In genomic region chr2:175154670-175155082, GRCh38 we compare ENCODE assay signal across 8 cellular contexts. TPM values are rescaled to one million over a fixed set of nuclear protein-coding genes. Genes with fewer than 3 reads are reported as not detected.
DNase-seq lines count a peak whose midpoint lies in the region; ATAC-seq and TF ChIP-seq lines count a peak whose summit lies in the region.

No MANE protein-coding gene starts in this region.

- no peak overlapping the region for H2AFZ ChIP-seq in ACC112 (ENCODE audit: low read length, unreplicated experiment)

- ATAC-seq in GM18909 (IDR thresholded peaks at IDR 0.05; ENCODE audit: poor library complexity, unreplicated experiment) (peak; percentile 82), HG03280 (IDR thresholded peaks at IDR 0.05; ENCODE audit: unreplicated experiment) (peak; percentile 56), mucosa of descending colon (no peak)

- H3K36me3 ChIP-seq in ACC112 (ENCODE audit: insufficient read depth, low read length) (peaks cover 2% of the 10 kb centered on the region), mucosa of descending colon (ENCODE audit: low read depth) (no peaks in the 10 kb centered on the region)
- H3K36me3 ChIP-seq in CD4-positive, alpha-beta memory T cell (ENCODE audit: insufficient read depth, low read length) = peaks cover 6% of the 10 kb centered on the region

- H3K9me3 Mint-ChIP-seq in CD4-positive, alpha-beta memory T cell = no peaks in the 10 kb centered on the region

- H3K4me1 ChIP-seq in ACC112 (ENCODE audit: control insufficient read depth, insufficient read depth, low read length, unreplicated experiment) = peaks cover 18% of the 10 kb centered on the region
- peaks cover 29% of the 10 kb centered on the region for H3K4me1 ChIP-seq in CD4-positive, alpha-beta memory T cell (ENCODE audit: insufficient read depth, low read length)
- H3K4me1 ChIP-seq in mucosa of descending colon (ENCODE audit: low read depth) = peaks cover 15% of the 10 kb centered on the region

- POLR2A ChIA-PET in CD4-positive, alpha-beta memory T cell (lab: Charles Lee; ENCODE audit: partially characterized antibody) = no interaction called here

- intact Hi-C loops in CD4-positive, alpha-beta memory T cell (cut with micrococcal nuclease) = no loop called here
- intact Hi-C loops in mucosa of descending colon (cut with DNase I, micrococcal nuclease) = no loop called here

- peak overlapping the region; percentile 49 for H3K27ac ChIP-seq in ACC112 (ENCODE audit: low read depth, low read length)
- H3K27ac ChIP-seq in CD4-positive, alpha-beta memory T cell (ENCODE audit: low read depth, low read length) = no peak overlapping the region

- no peaks in the 10 kb centered on the region for H3K9me3 ChIP-seq in CD4-positive, alpha-beta memory T cell (ENCODE audit: control insufficient read depth in 1 of 2, low read length in 2 of 2)
- no peaks in the 10 kb centered on the region for H3K9me3 ChIP-seq in mucosa of descending colon

- in situ Hi-C loops in astrocyte of the cerebellum (cut with HindIII; ENCODE audit: low sequenced_read_pairs) = no loop called here

- no peaks in the 10 kb centered on the region for H3K27me3 ChIP-seq in ACC112 (ENCODE audit: insufficient read depth, low read length)
- H3K27me3 ChIP-seq in CD4-positive, alpha-beta memory T cell (ENCODE audit: insufficient read depth, low read length) = no peaks in the 10 kb centered on the region

- H3K4me3 ChIP-seq in ACC112 (ENCODE audit: low read depth, low read length) (no peak overlapping the region), astrocyte of the cerebellum (ENCODE audit: low read depth, low read length) (no peak overlapping the region), mucosa of descending colon (no peak overlapping the region)
- no peak overlapping the region for H3K4me3 ChIP-seq in CD4-positive, alpha-beta memory T cell (ENCODE audit: low read length in 2 of 2)

- DNase-seq in astrocyte of the cerebellum (ENCODE audit: low read depth) (peak; percentile 64), NCI-H446 treated with DMSO at 0.1 percent for 48 hours (lab: John Stamatoyannopoulos, UW) (no peak), C1 segment of cervical spinal cord (lab: John Stamatoyannopoulos, UW) (no peak), mucosa of descending colon (no peak)
- no peak for DNase-seq in CD4-positive, alpha-beta memory T cell

- H3K36me3 Mint-ChIP-seq in CD4-positive, alpha-beta memory T cell = peaks cover 12 to 13% of the 10 kb centered on the region in 2 donors

- TF ChIP-seq CTCF in astrocyte of the cerebellum (IDR thresholded peaks at IDR 0.05; ENCODE audit: low read depth, low read length, missing control alignments) (no peak), mucosa of descending colon (IDR thresholded peaks at IDR 0.05) (no peak)

- CTCF ChIA-PET in CD4-positive, alpha-beta memory T cell (lab: Charles Lee; ENCODE audit: partially characterized antibody) = interaction anchor here (0.8 to 1.2 kb wide), 2 partner anchors 45 to 49 kb away, joined by 3 read pairs; no protein-coding TSS in a partner anchor

- peaks cover 31 to 62% (median 42%) of the 10 kb centered on the region in 4 donors for H3K4me1 Mint-ChIP-seq in CD4-positive, alpha-beta memory T cell

- peak overlapping the region in 2 of 8 donors; percentile 36 to 39 for H3K4me3 Mint-ChIP-seq in CD4-positive, alpha-beta memory T cell

- peaks cover 88% of the 10 kb centered on the region for H3K79me2 ChIP-seq in ACC112 (ENCODE audit: control insufficient read depth, insufficient read depth, low read length, unreplicated experiment)

- peak overlapping the region in 1 of 7 donors; percentile 72 for H3K27ac Mint-ChIP-seq in CD4-positive, alpha-beta memory T cell

- no peaks in the 10 kb centered on the region for H3K27me3 Mint-ChIP-seq in CD4-positive, alpha-beta memory T cell

RNA-seq across cellular contexts. Expression of gene ATF2, which starts 13.3 kb away (rescaled TPM):
- 10 to 100 TPM; 66.1 to 67.4 TPM for total RNA-seq in CD4-positive, alpha-beta memory T cell
- polyA plus RNA-seq in CD4-positive, alpha-beta memory T cell = 10 to 100 TPM; 26.2 to 40.2 TPM
- total RNA-seq in mucosa of descending colon = 10 to 100 TPM; 43.3 to 50.3 (median 44.7) TPM

RNA-seq across cellular contexts. Expression of gene ATP5MC3, which starts 26.8 kb away (rescaled TPM):
- total RNA-seq in CD4-positive, alpha-beta memory T cell = 10 to 100 TPM; 77.0 to 81.3 TPM
- polyA plus RNA-seq in CD4-positive, alpha-beta memory T cell = 100 to 1,000 TPM; 315 to 401 TPM
- total RNA-seq in mucosa of descending colon = 100 to 1,000 TPM; 324 to 627 (median 480) TPM
